8 cellular contexts compared by ENCODE assay signal in the genomic region with DNA sequence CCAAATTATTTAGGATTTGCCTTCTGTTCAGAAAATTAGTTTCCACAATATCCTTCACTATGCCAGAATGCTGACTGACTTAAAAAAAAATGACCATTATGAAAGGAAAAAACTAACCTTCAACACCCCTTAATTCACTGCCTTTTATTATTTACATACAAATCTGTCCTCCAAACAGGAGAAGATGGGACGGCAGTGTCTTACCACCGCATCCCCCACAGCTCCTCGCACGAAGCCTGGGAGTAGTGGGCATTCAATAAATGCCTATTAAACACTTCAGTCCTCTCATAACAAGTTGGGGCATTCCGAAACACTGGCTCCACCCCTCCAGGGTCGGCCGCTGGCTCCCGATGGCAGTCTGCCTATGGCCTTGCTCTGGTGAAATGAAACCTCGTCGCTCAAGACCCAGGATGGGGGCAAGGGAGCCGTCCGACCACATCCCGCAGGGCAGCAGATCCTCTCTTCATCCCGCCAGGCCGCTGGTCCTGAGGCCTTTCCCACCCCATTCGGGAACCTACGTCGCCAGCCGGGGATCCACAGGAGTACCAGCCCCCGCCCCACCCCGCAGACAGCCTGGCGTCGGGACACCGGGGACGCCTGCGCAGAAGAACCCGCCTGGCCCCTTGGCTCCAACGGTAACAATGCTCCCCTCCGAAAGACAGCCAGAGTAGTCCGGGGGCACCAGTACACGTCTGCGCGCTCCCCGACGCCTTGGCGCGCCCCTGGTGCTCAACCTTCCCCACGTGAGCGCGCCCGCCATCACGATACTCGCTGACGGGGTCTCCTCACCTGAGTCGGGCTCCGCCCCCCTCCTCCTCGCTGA. TPM values are rescaled to one million over a fixed set of nuclear protein-coding genes. Genes with fewer than 3 reads are reported as not detected.
DNase-seq lines count a peak whose midpoint lies in the region; TF ChIP-seq lines count a peak whose summit lies in the region.

No MANE protein-coding gene starts in this region.

- peaks cover 9% of the 10 kb centered on the region for H3K4me1 ChIP-seq in SJSA1 (replicated peaks)
- peaks cover 57% of the 10 kb centered on the region for H3K4me1 ChIP-seq in left ventricle myocardium inferior

- TF ChIP-seq CTCF in GM20000 (IDR thresholded peaks at IDR 0.05; ENCODE audit: extremely low read depth, missing control alignments): no peak
- no peak for TF ChIP-seq CTCF in left ventricle myocardium inferior (IDR thresholded peaks at IDR 0.05; ENCODE audit: borderline replicate concordance)

- H3K36me3 ChIP-seq in SJSA1: peaks cover 5% of the 10 kb centered on the region; the same call in 1 of the 2 replicates
- H3K36me3 ChIP-seq in left ventricle myocardium inferior: no peaks in the 10 kb centered on the region

- H3K9me3 ChIP-seq in SJSA1 (replicated peaks) (no peaks in the 10 kb centered on the region), left ventricle myocardium inferior (replicated peaks) (no peaks in the 10 kb centered on the region)

- H3K4me3 ChIP-seq in SJSA1 (peak overlapping the region; percentile 94), left ventricle myocardium inferior (peak overlapping the region; percentile 99)

- H3K27ac ChIP-seq in SJSA1 (peak overlapping the region; percentile 98), left ventricle myocardium inferior (replicated peaks) (peak overlapping the region; percentile 100)

- intact Hi-C loops in left ventricle myocardium inferior (cut with micrococcal nuclease): no loop called here

- peak; percentile 98 for DNase-seq in DMS79 treated with DMSO at 0.1 percent for 48 hours (lab: John Stamatoyannopoulos, UW)
- peak; percentile 43 for DNase-seq in GM20000 (ENCODE audit: low spot score)
- peak; percentile 73 for DNase-seq in HPDE6-E6E7 (ENCODE audit: extremely low spot score)
- DNase-seq in SJSA1 (ENCODE audit: low read depth in 1 of 2, low spot score in 2 of 2): peak; percentile 74 to 84
- peak; percentile 49 for DNase-seq in amniotic epithelial cell (ENCODE audit: low read depth)
- DNase-seq in left ventricle myocardium inferior: peak; percentile 79
- peak; percentile 68 for DNase-seq in putamen (ENCODE audit: low spot score)
- DNase-seq in NCI-H69 (lab: John Stamatoyannopoulos, UW): no peak

- H3K27me3 ChIP-seq in SJSA1 (replicated peaks) (no peaks in the 10 kb centered on the region), left ventricle myocardium inferior (ENCODE audit: low read depth) (no peaks in the 10 kb centered on the region)

RNA-seq across cellular contexts. Expression of gene ZBTB5, which starts 0.6 kb away (rescaled TPM):
- 12.8 and 13.7 TPM in 2 replicates for total RNA-seq in SJSA1 (2014; rRNA removed; shearing (Covaris generic))
- total RNA-seq in left ventricle myocardium inferior: 4.9 TPM

RNA-seq across cellular contexts. Expression of gene POLR1E, which starts 21.1 kb away (rescaled TPM):
- total RNA-seq in SJSA1 (2014; rRNA removed; shearing (Covaris generic)): 21.4 TPM in 2 replicates
- total RNA-seq in left ventricle myocardium inferior: 15.8 TPM

RNA-seq across cellular contexts. Expression of gene GRHPR, which starts 42.1 kb away (rescaled TPM):
- total RNA-seq in SJSA1 (2014; rRNA removed; shearing (Covaris generic)): 55.8 and 75.1 TPM in 2 replicates
- 104 TPM for total RNA-seq in left ventricle myocardium inferior
